8 cellular contexts compared by ENCODE assay signal in the genomic region with DNA sequence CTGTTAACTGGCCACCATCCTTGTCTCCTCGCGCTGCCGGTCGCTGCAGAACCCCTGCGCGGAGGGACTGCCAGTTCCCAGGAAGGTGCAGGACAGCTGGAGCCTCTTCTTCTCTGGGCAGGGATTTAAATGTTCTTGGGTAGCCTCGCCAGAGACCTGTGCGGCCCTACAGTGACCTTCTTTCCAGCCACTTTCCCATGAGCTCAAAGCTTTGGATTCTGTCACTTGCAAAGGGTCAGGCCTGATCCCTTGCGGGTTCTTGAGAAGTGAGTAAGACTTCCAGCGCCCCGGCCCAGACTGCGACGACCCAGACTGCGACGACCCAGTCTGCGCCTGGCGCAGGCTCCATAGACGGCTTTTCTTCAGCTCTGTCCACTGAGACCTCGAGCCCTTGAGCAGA. TPM values are rescaled to one million over a fixed set of nuclear protein-coding genes. Genes with fewer than 3 reads are reported as not detected.
DNase-seq lines count a peak whose midpoint lies in the region; ATAC-seq and TF ChIP-seq lines count a peak whose summit lies in the region.

No MANE protein-coding gene starts in this region.

- no peak for ATAC-seq in RWPE2 (ENCODE audit: low read depth)
- ATAC-seq in activated naive CD8-positive, alpha-beta T cell treated with anti-CD3 and anti-CD28 coated beads, Interleukin-2, amount 50 U/mL, for 24 hours: no peak
- no peak for ATAC-seq in mucosa of descending colon
- no peak for ATAC-seq in HG02870 (IDR thresholded peaks at IDR 0.05; ENCODE audit: unreplicated experiment)
- no peak for ATAC-seq in GM19023 (IDR thresholded peaks at IDR 0.05; ENCODE audit: unreplicated experiment)

- no peaks in the 10 kb centered on the region for H3K27me3 Mint-ChIP-seq in activated naive CD8-positive, alpha-beta T cell treated with anti-CD3 and anti-CD28 coated beads, Interleukin-2, amount 50 U/mL, for 24 hours

- DNase-seq in RWPE2 (ENCODE audit: low spot score) (no peak), mucosa of descending colon (peak; percentile 22 to 57 (median 36)), thyroid gland (peak in 1 of 2 donors; percentile 2), NCI-H146 treated with DMSO at 0.1 percent for 48 hours (lab: John Stamatoyannopoulos, UW; ENCODE audit: unreplicated experiment) (no peak), dedifferentiated amniotic fluid mesenchymal stem cell (ENCODE audit: extremely low spot score) (no peak)
- peak; percentile 41 for DNase-seq in activated naive CD8-positive, alpha-beta T cell treated with anti-CD3 and anti-CD28 coated beads, Interleukin-2, amount 50 U/mL, for 24 hours

- H3K4me3 ChIP-seq in RWPE2 (ENCODE audit: severe bottlenecking): no peak overlapping the region
- peak overlapping the region; percentile 53 for H3K4me3 ChIP-seq in mucosa of descending colon
- H3K4me3 ChIP-seq in thyroid gland (replicated peaks in 1 of 3): peak overlapping the region in 1 of 3 donors; percentile 52

- peak overlapping the region; percentile 83 for H3K4me3 Mint-ChIP-seq in activated naive CD8-positive, alpha-beta T cell treated with anti-CD3 and anti-CD28 coated beads, Interleukin-2, amount 50 U/mL, for 24 hours

- no peaks in the 10 kb centered on the region for H3K27me3 ChIP-seq in RWPE2 (ENCODE audit: insufficient read depth, poor library complexity, severe bottlenecking)
- H3K27me3 ChIP-seq in thyroid gland: no peaks in the 10 kb centered on the region

- H3K9me3 Mint-ChIP-seq in activated naive CD8-positive, alpha-beta T cell treated with anti-CD3 and anti-CD28 coated beads, Interleukin-2, amount 50 U/mL, for 24 hours: no peaks in the 10 kb centered on the region

- TF ChIP-seq CTCF in RWPE2 (IDR thresholded peaks at IDR 0.05; ENCODE audit: poor library complexity, severe bottlenecking) (no peak), mucosa of descending colon (IDR thresholded peaks at IDR 0.05) (no peak), thyroid gland (IDR thresholded peaks at IDR 0.05) (no peak)

- peaks cover 78% of the 10 kb centered on the region for H3K4me1 Mint-ChIP-seq in activated naive CD8-positive, alpha-beta T cell treated with anti-CD3 and anti-CD28 coated beads, Interleukin-2, amount 50 U/mL, for 24 hours

- H3K36me3 ChIP-seq in RWPE2 (ENCODE audit: low read depth) (peaks cover 15% of the 10 kb centered on the region), mucosa of descending colon (ENCODE audit: low read depth) (no peaks in the 10 kb centered on the region), thyroid gland (no peaks in the 10 kb centered on the region)

- 83 to 88% methylated on average over 19 of the region's 19 CpGs for WGBS in thyroid gland, 2 donors

- peaks cover 29% of the 10 kb centered on the region for H3K4me1 ChIP-seq in RWPE2 (ENCODE audit: insufficient read depth, poor library complexity, severe bottlenecking)
- peaks cover 6% of the 10 kb centered on the region for H3K4me1 ChIP-seq in mucosa of descending colon (ENCODE audit: low read depth)
- H3K4me1 ChIP-seq in thyroid gland: peaks cover 18 to 19% of the 10 kb centered on the region in 2 donors

- TF ChIP-seq POLR2A in thyroid gland (IDR thresholded peaks at IDR 0.05): no peak

- H3K9me3 ChIP-seq in RWPE2 (ENCODE audit: severe bottlenecking) (no peaks in the 10 kb centered on the region), mucosa of descending colon (no peaks in the 10 kb centered on the region), thyroid gland (no peaks in the 10 kb centered on the region)

- H3K27ac ChIP-seq in RWPE2 (ENCODE audit: poor library complexity, severe bottlenecking) (peak overlapping the region; percentile 97), thyroid gland (peak overlapping the region in 2 of 3 donors; percentile 87 to 98)

- intact Hi-C loops in mucosa of descending colon (cut with DNase I, micrococcal nuclease) (no loop called here), thyroid gland (cut with DNase I) (loop anchor here (10.0 kb wide), 4 partner anchors 123 to 323 kb away; a partner anchor contains a TSS)

- H3K27ac Mint-ChIP-seq in activated naive CD8-positive, alpha-beta T cell treated with anti-CD3 and anti-CD28 coated beads, Interleukin-2, amount 50 U/mL, for 24 hours: peak overlapping the region; percentile 94

- peaks cover 7% of the 10 kb centered on the region for H3K36me3 Mint-ChIP-seq in activated naive CD8-positive, alpha-beta T cell treated with anti-CD3 and anti-CD28 coated beads, Interleukin-2, amount 50 U/mL, for 24 hours (ENCODE audit: low read depth)

RNA-seq across cellular contexts. Expression of a gene that starts 1.4 kb away (rescaled TPM):
- total RNA-seq in mucosa of descending colon (10 to 100 TPM in 2 of 3 donors, 1 to 10 TPM in 1; 8.5 to 29.7 (median 11.7) TPM), thyroid gland (10 to 100 TPM; 12.1 to 30.1 (median 17.7) TPM)

RNA-seq across cellular contexts. Expression of a gene that starts 47.3 kb away (rescaled TPM):
- total RNA-seq in mucosa of descending colon: not detected
- not detected for total RNA-seq in thyroid gland

Comparison
In these comparisons a context has a peak if more than half of its experiments do, and no peak if none do; other contexts are left out.
1. DNase-seq: peak in activated naive CD8-positive, alpha-beta T cell treated with anti-CD3 and anti-CD28 coated beads, Interleukin-2, amount 50 U/mL, for 24 hours (single experiment) and mucosa of descending colon (3 of 3); none in RWPE2 (single experiment), NCI-H146 treated with DMSO at 0.1 percent for 48 hours (single experiment) and dedifferentiated amniotic fluid mesenchymal stem cell (single experiment).